Comparison of ENCODE assay signal across 8 cellular contexts in the genomic region with DNA sequence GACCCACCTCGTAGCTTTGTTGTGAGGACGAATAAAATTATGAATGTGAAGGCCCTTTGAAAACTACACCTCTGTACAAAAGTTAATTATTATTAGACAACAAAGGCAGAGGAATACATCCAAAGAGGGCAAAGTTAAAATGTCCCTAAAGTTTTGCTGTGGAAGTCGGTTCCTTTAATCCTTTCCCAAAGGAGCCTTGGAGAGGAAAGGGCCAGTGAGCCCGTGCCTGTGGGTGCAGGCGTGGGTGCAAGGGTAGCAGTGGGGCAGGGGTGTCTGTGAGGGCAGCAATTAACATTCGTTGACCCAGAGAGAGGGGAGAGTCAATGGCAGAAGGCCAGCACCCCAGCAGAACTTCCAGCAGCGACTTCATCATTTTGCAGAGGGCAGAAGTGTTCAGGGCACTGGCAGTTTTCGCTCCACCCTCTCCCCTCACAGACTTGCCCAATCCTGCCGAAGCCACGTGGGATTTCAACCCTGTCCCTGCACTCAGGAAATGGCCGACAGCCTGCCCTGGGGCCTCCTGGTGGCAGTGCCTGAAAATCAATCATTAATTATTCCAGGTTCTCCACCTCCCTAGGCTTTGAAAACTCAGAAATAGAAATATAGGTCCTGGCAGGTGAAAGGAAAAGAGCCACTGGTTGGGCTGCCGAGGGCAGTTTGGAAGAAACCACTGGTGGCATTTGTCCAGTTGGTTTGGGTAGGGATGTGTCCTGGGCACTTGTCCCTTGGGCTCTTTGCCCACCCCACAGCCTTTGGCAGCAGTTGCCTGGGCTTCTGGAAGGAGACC. TPM values are rescaled to one million over a fixed set of nuclear protein-coding genes. Genes with fewer than 3 reads are reported as not detected.
A peak's percentile ranks its signal among the peaks of the same experiment; 100 is the strongest.
DNase-seq lines count a peak whose midpoint lies in the region; ATAC-seq, FAIRE-seq and TF ChIP-seq lines count a peak whose summit lies in the region.

No MANE protein-coding gene starts in this region.

- H2AFZ ChIP-seq in GM12878 (ENCODE audit: control insufficient read depth, low read depth, low read length): no peak overlapping the region

- TF ChIP-seq CTCF in GM12878 (IDR thresholded peaks at IDR 0.05 in 2 of 3, conservative IDR thresholded peaks at IDR 0.05 in 1 of 3; ENCODE audit: control insufficient read depth in 2 of 3, extremely low read depth in 1 of 3, insufficient read depth in 1 of 3, low read depth in 3 of 3, low read length in 3 of 3): no peak
- peak in 1 of 2 donors; percentile 7 for TF ChIP-seq CTCF in left lung (IDR thresholded peaks at IDR 0.05)
- TF ChIP-seq CTCF in vagina (IDR thresholded peaks at IDR 0.05): no peak

- no peak for FAIRE-seq in GM12878 (lab: Jason Lieb, UNC)

- no peaks in the 10 kb centered on the region for H3K4me1 ChIP-seq in GM12878 (ENCODE audit: control insufficient read depth, insufficient read depth, low read length)
- peaks cover 11 to 14% of the 10 kb centered on the region in 2 donors for H3K4me1 ChIP-seq in left lung
- peaks cover 25% of the 10 kb centered on the region for H3K4me1 ChIP-seq in vagina

- no peak for TF ChIP-seq RAD21 in GM12878 (IDR thresholded peaks at IDR 0.05; ENCODE audit: insufficient read depth, low read depth, low read length)

- H3K27me3 ChIP-seq in GM12878 (replicated peaks in 1 of 2; ENCODE audit: control insufficient read depth in 2 of 2, insufficient read depth in 2 of 2, low read length in 1 of 2) (peaks cover 4 to 7% of the 10 kb centered on the region in 2 experiments), left lung (peaks cover 8 to 19% of the 10 kb centered on the region in 2 donors), vagina (peaks cover 5% of the 10 kb centered on the region)

- CTCF ChIA-PET in GM12878 (lab: Yijun Ruan, JAX): interaction anchor here (0.9 kb wide), 1 partner anchor 14 kb away, joined by 3 read pairs; no protein-coding TSS in a partner anchor

- ATAC-seq in GM12878: peak; percentile 21; the same call in 1 of the 3 replicates
- peak; percentile 61 for ATAC-seq in left lung
- ATAC-seq in GM19397 (IDR thresholded peaks at IDR 0.05; ENCODE audit: unreplicated experiment): no peak
- ATAC-seq in HG02981 (IDR thresholded peaks at IDR 0.05; ENCODE audit: unreplicated experiment): no peak
- no peak for ATAC-seq in HG03280 (IDR thresholded peaks at IDR 0.05; ENCODE audit: unreplicated experiment)

- SMC1A ChIA-PET in GM12878 (lab: Charles Lee; ENCODE audit: uncharacterized antibody, unreplicated experiment): interaction anchor here (1.2 kb wide), 1 partner anchor 145 kb away, joined by 3 read pairs; no protein-coding TSS in a partner anchor

- H3K79me2 ChIP-seq in GM12878 (ENCODE audit: control insufficient read depth, insufficient read depth, low read length): no peaks in the 10 kb centered on the region

- H3K4me3 ChIP-seq in GM12878 (no peak overlapping the region), left lung (no peak overlapping the region), vagina (no peak overlapping the region)

- WGBS in GM12878 (ENCODE audit: insufficient coverage, insufficient replicate concordance, low lambda C conversion rate, missing lambda C conversion rate): 16% methylated on average over 12 of the region's 12 CpGs

- intact Hi-C loops in GM12878 (cut with micrococcal nuclease; ENCODE audit: unreplicated experiment) (no loop called here), left lung (cut with DNase I) (no loop called here), vagina (cut with DNase I) (no loop called here)

- TF ChIP-seq EP300 in GM12878 (IDR thresholded peaks at IDR 0.05; ENCODE audit: borderline replicate concordance in 1 of 2, control insufficient read depth in 1 of 2, low read depth in 2 of 2, low read length in 2 of 2): no peak

- H3K27ac ChIP-seq in GM12878 (ENCODE audit: control insufficient read depth, insufficient read depth) (no peak overlapping the region), left lung (peak overlapping the region; percentile 64 to 70), vagina (peak overlapping the region; percentile 46)

- POLR2A ChIA-PET in GM12878 (lab: Charles Lee): interaction anchor here (0.5 kb wide), 1 partner anchor 173 kb away, joined by 3 read pairs; no protein-coding TSS in a partner anchor

- no peaks in the 10 kb centered on the region for H3K36me3 ChIP-seq in GM12878 (ENCODE audit: control insufficient read depth in 2 of 2, insufficient read depth in 2 of 2, low read length in 1 of 2)
- no peaks in the 10 kb centered on the region for H3K36me3 ChIP-seq in left lung
- no peaks in the 10 kb centered on the region for H3K36me3 ChIP-seq in vagina

- H3K9me3 ChIP-seq in GM12878 (replicated peaks; ENCODE audit: control insufficient read depth, insufficient read depth, low read length) (no peaks in the 10 kb centered on the region), left lung (no peaks in the 10 kb centered on the region), vagina (no peaks in the 10 kb centered on the region)

- TF ChIP-seq POLR2A in GM12878 (IDR thresholded peaks at IDR 0.05; ENCODE audit: low read depth, low read length): no peak
- TF ChIP-seq POLR2A in vagina (IDR thresholded peaks at IDR 0.05): no peak

- in situ Hi-C loops in GM12878 (cut with MboI): no loop called here

- RAD21 ChIA-PET in GM12878 (lab: Charles Lee; ENCODE audit: unreplicated experiment): no interaction called here

- H3K9ac ChIP-seq in GM12878 (ENCODE audit: control insufficient read depth, insufficient read depth, low read length): no peak overlapping the region

- DNase-seq in SIG-M5 treated with dmso at 0.1 percent for 504 hours (lab: John Stamatoyannopoulos, UW; ENCODE audit: unreplicated experiment): peak; percentile 31
- no peak for DNase-seq in SIG-M5 (lab: John Stamatoyannopoulos, UW)
- DNase-seq in GM12878 (ENCODE audit: low read depth, low spot score): no peak
- DNase-seq in left lung: peak; percentile 79 to 81
- DNase-seq in vagina (ENCODE audit: extremely low spot score in 2 of 2): no peak

- no peak overlapping the region for H3K4me2 ChIP-seq in GM12878 (ENCODE audit: control insufficient read depth, insufficient read depth)

- H4K20me1 ChIP-seq in GM12878 (ENCODE audit: control insufficient read depth, insufficient read depth): no peaks in the 10 kb centered on the region

- no TSS peak for BruUV-seq in GM12878 (replicated peaks; lab: Mats Ljungman, UMichigan)

TF ChIP-seq in GM12878, 131 proteins besides CTCF, POLR2A, EP300 and RAD21:
- TF ChIP-seq, protein P1, sequence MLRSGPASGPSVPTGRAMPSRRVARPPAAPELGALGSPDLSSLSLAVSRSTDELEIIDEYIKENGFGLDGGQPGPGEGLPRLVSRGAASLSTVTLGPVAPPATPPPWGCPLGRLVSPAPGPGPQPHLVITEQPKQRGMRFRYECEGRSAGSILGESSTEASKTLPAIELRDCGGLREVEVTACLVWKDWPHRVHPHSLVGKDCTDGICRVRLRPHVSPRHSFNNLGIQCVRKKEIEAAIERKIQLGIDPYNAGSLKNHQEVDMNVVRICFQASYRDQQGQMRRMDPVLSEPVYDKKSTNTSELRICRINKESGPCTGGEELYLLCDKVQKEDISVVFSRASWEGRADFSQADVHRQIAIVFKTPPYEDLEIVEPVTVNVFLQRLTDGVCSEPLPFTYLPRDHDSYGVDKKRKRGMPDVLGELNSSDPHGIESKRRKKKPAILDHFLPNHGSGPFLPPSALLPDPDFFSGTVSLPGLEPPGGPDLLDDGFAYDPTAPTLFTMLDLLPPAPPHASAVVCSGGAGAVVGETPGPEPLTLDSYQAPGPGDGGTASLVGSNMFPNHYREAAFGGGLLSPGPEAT (IDR thresholded peaks at IDR 0.05; ENCODE audit: low read depth): no peak
- TF ChIP-seq EZH2 (IDR thresholded peaks at IDR 0.05; ENCODE audit: borderline replicate concordance, control insufficient read depth, low read depth, low read length) (no peak), BCLAF1 (IDR thresholded peaks at IDR 0.05) (no peak), ZBED1 (IDR thresholded peaks at IDR 0.05; ENCODE audit: borderline replicate concordance) (no peak)

RNA-seq across cellular contexts. Expression of gene PAX8, which starts 4.2 kb away (rescaled TPM):
- total RNA-seq in GM12878 (2013; cell fraction: nucleolus; rRNA removed): 4.0 and 4.6 TPM in 2 replicates
- 0.51 and 0.87 TPM in 2 replicates for total RNA-seq in GM12878 (2014; rRNA removed)
- 0.45 and 0.64 TPM in 2 replicates for total RNA-seq in GM12878 (2014; rRNA removed; fragmentation: Illumina TruSeq; extraction: Trizol)
- 1.2 and 1.5 TPM in 2 replicates for total RNA-seq in GM12878 (2021)
- 2.2 TPM for polyA plus RNA-seq in GM12878 (2011; ENCODE audit: low read depth)
- polyA plus RNA-seq in GM12878 (2011; rRNA removed): 0.75 and 0.96 TPM in 2 replicates
- 1.2 and 1.3 TPM in 2 replicates for polyA plus RNA-seq in GM12878 (2011; cell fraction: cytosol; rRNA removed)
- 1.4 and 2.1 TPM in 2 replicates for polyA plus RNA-seq in GM12878 (2011; cell fraction: nucleus; rRNA removed)
- 4.6 and 7.6 TPM in 2 replicates for polyA plus RNA-seq in GM12878 (2012)
- polyA plus RNA-seq in GM12878 (2014; fragmentation: Illumina TruSeq; extraction: Trizol): 0.97 and 1.0 TPM in 2 replicates
- under 1 TPM; 0.16 to 0.40 TPM for polyA plus RNA-seq in GM12878 (2014; fragmentation: Nextera tagmentation; extraction: Ambion mirVana)
- 1.5 and 2.2 TPM in 2 replicates for polyA plus RNA-seq in GM12878 (2014; rRNA removed)
- polyA plus RNA-seq in GM12878 (2016; fragmentation: Nextera tagmentation; extraction: Ambion mirVana): 1 to 10 TPM; 1.5 to 2.5 TPM
- 1.1 and 1.2 TPM in 2 replicates for polyA minus RNA-seq in GM12878 (2011; rRNA and poly(A)+ RNA removed)
- polyA minus RNA-seq in GM12878 (2011; cell fraction: cytosol; rRNA and poly(A)+ RNA removed): 0.67 and 0.94 TPM in 2 replicates
- 0.85 and 1.4 TPM in 2 replicates for polyA minus RNA-seq in GM12878 (2011; cell fraction: nucleus; rRNA and poly(A)+ RNA removed)
- 1 to 10 TPM; 2.6 to 4.8 TPM for total RNA-seq in left lung
- total RNA-seq in vagina: 1.7 TPM

Comparison
In these comparisons a context has a peak if more than half of its experiments do, and no peak if none do; other contexts are left out.
1. DNase-seq: peak in SIG-M5 treated with dmso at 0.1 percent for 504 hours (single experiment) and left lung (2 of 2); none in SIG-M5 (single experiment), GM12878 (single experiment) and vagina (0 of 2).
2. ATAC-seq: peak in GM12878 (single experiment) and left lung (single experiment); none in GM19397 (single experiment), HG02981 (single experiment) and HG03280 (single experiment).